8 cellular contexts compared by ENCODE assay signal in the genomic region with DNA sequence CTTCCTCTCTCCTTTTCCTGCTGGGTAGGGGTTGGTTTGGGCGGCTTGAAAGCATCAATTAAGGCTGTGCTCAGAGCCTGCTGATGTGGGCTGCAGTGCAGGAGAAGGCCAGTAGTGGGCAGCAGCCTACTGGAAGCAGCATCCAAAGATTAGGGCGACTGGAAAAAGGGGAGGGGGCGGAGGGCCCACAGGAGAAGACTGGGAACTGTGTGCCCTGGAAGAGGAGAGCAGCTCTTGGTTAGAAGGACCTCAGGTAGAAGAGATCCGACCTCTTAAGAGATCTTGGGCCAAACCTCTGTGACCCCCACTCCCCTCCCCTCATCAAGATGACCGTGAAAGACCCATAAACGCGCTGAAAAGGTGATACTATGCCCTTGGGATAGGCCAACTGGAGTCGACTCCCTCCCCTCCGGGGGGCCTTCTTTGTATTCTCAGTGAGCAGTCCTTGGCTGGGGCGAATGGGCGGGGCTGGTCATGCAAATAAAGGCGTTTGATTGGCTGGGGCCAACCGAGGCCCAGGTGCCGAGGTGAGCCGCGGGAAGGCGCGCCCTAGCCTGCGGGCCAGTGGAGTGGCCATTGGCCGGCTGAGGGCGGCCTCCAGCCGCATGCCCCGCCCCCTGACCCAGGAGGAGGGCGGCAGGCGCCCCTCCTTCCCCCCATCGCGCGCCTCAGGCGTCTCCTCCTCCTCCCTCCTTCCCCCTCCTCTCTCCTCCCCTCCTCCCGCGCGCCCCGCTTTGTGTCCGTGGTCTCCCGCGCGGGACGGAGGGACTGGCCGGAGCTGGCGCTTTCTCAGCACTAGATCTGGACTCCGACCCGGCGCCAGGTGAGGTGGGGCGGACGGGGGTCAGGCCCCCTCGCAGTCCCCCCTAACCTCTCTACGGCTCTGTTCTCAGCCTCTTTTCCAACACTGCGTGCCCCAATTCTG. TPM values are rescaled to one million over a fixed set of nuclear protein-coding genes. Genes with fewer than 3 reads are reported as not detected.
DNase-seq lines count a peak whose midpoint lies in the region; ATAC-seq and TF ChIP-seq lines count a peak whose summit lies in the region.

No MANE protein-coding gene starts in this region.

- no peak for TF ChIP-seq POLR2A in gastroesophageal sphincter (IDR thresholded peaks at IDR 0.05)

- peaks cover 2% of the 10 kb centered on the region for H3K27me3 Mint-ChIP-seq in IgD-negative memory B cell

- H3K4me1 ChIP-seq in Panc1 (ENCODE audit: control insufficient read depth, insufficient read depth, low read length) (peaks cover 5% of the 10 kb centered on the region), gastroesophageal sphincter (peaks cover 0 to 60% (median 4%) of the 10 kb centered on the region in 3 donors)

- H3K9me3 ChIP-seq in Panc1 (ENCODE audit: control insufficient read depth, insufficient read depth, low read depth, low read length) (no peaks in the 10 kb centered on the region), gastroesophageal sphincter (no peaks in the 10 kb centered on the region)

- 14 to 37% methylated on average over 1 to 3 of the region's 48 CpGs for WGBS in gastroesophageal sphincter (ENCODE audit: low coverage in 1 of 2), 2 donors

- BruUV-seq in Panc1 (replicated peaks; lab: Mats Ljungman, UMichigan) = no TSS peak

- ATAC-seq in GM21360 (IDR thresholded peaks at IDR 0.05; ENCODE audit: unreplicated experiment) = peak; percentile 34
- ATAC-seq in Panc1 = peak; percentile 75
- ATAC-seq in gastroesophageal sphincter = peak; percentile 82
- no peak for ATAC-seq in HG03565 (IDR thresholded peaks at IDR 0.05; ENCODE audit: unreplicated experiment)

- intact Hi-C loops in Panc1 (cut with micrococcal nuclease; ENCODE audit: unreplicated experiment) = loop anchor here (5.0 to 10.0 kb wide), 2 partner anchors 100 to 213 kb away; no protein-coding TSS in a partner anchor
- intact Hi-C loops in posterior cingulate gyrus (cut with DNase I) = loop anchor here (10.0 kb wide), 1 partner anchor 210 kb away; no protein-coding TSS in a partner anchor

- in situ Hi-C loops in Panc1 (cut with HindIII; ENCODE audit: low pct_unique_long_range_greater_than_20kb, low sequenced_read_pairs) = no loop called here

- CTCF ChIA-PET in Panc1 (lab: Charles Lee) = interaction anchor here (0.8 kb wide), 1 partner anchor 731 kb away, joined by 4 read pairs; no protein-coding TSS in a partner anchor

- no peaks in the 10 kb centered on the region for H3K36me3 Mint-ChIP-seq in IgD-negative memory B cell

- DNase-seq in COLO668 (lab: John Stamatoyannopoulos, UW; ENCODE audit: unreplicated experiment) = peak; percentile 94
- DNase-seq in Panc1 (ENCODE audit: low read depth, low spot score) = peak; percentile 42
- peak; percentile 61 for DNase-seq in activated gamma-delta T cell treated with Interleukin-2 at 50 U/mL for 16 hours
- peak in 7 of 10 donors; percentile 32 to 91 (median 54) for DNase-seq in posterior cingulate gyrus

- peak overlapping the region; percentile 36 to 85 (median 76) for H3K27ac Mint-ChIP-seq in IgD-negative memory B cell

- no peak for TF ChIP-seq EP300 in gastroesophageal sphincter (IDR thresholded peaks at IDR 0.05)

- H3K9me3 Mint-ChIP-seq in IgD-negative memory B cell = no peaks in the 10 kb centered on the region

- no peaks in the 10 kb centered on the region for H3K27me3 ChIP-seq in Panc1 (ENCODE audit: control insufficient read depth, insufficient read depth, low read length)
- no peaks in the 10 kb centered on the region for H3K27me3 ChIP-seq in gastroesophageal sphincter

- TF ChIP-seq CTCF in Panc1 (IDR thresholded peaks at IDR 0.05) (peak; percentile 94), gastroesophageal sphincter (IDR thresholded peaks at IDR 0.05) (peak; percentile 70 to 87 (median 78))

- peak overlapping the region; percentile 72 to 91 (median 84) for H3K4me3 Mint-ChIP-seq in IgD-negative memory B cell

- no peak overlapping the region for H3K27ac ChIP-seq in Panc1 (ENCODE audit: low read length)
- peak overlapping the region; percentile 80 to 91 (median 88) for H3K27ac ChIP-seq in gastroesophageal sphincter

- H3K4me3 ChIP-seq in Panc1 (ENCODE audit: low read depth in 2 of 2, low read length in 2 of 2) (peak overlapping the region; percentile 38 to 60), gastroesophageal sphincter (peak overlapping the region; percentile 49 to 64)

- POLR2A ChIA-PET in Panc1 (lab: Charles Lee) = interaction anchor here (0.7 kb wide), 1 partner anchor 155 kb away, joined by 5 read pairs; no protein-coding TSS in a partner anchor

- H3K36me3 ChIP-seq in Panc1 (ENCODE audit: control insufficient read depth, insufficient read depth, low read length) = no peaks in the 10 kb centered on the region
- H3K36me3 ChIP-seq in gastroesophageal sphincter = no peaks in the 10 kb centered on the region

- peaks cover 15 to 31% (median 25%) of the 10 kb centered on the region in 3 donors for H3K4me1 Mint-ChIP-seq in IgD-negative memory B cell

RNA-seq across cellular contexts. Expression of gene DLG3, which starts 10.1 kb away (rescaled TPM):
- polyA plus RNA-seq in IgD-negative memory B cell = 1.2 TPM
- 3.0 TPM for total RNA-seq in Panc1 (2021; ENCODE audit: unreplicated experiment)
- 3.5 TPM for polyA plus RNA-seq in Panc1 (2012; ENCODE audit: insufficient read length)
- total RNA-seq in gastroesophageal sphincter = 10 to 100 TPM; 22.3 to 46.2 (median 26.8) TPM

RNA-seq across cellular contexts. Expression of gene GDPD2, which starts 31.6 kb away (rescaled TPM):
- not detected for polyA plus RNA-seq in IgD-negative memory B cell
- total RNA-seq in Panc1 (2021; ENCODE audit: unreplicated experiment) (0.33 TPM), gastroesophageal sphincter (under 1 TPM in 1 of 4 donors, not detected in 3; 0.35 TPM)
- polyA plus RNA-seq in Panc1 (2012; ENCODE audit: insufficient read length) = not detected

Comparison
In these comparisons a context has a peak if more than half of its experiments do, and no peak if none do; other contexts are left out.
1. DNase-seq: peak in every context shown above with its lines; median percentile 94 in COLO668; 61 in activated gamma-delta T cell treated with Interleukin-2 at 50 U/mL for 16 hours; 54 in posterior cingulate gyrus; 42 in Panc1.